Comparison of ENCODE assay signal across 8 cellular contexts in the genomic region with DNA sequence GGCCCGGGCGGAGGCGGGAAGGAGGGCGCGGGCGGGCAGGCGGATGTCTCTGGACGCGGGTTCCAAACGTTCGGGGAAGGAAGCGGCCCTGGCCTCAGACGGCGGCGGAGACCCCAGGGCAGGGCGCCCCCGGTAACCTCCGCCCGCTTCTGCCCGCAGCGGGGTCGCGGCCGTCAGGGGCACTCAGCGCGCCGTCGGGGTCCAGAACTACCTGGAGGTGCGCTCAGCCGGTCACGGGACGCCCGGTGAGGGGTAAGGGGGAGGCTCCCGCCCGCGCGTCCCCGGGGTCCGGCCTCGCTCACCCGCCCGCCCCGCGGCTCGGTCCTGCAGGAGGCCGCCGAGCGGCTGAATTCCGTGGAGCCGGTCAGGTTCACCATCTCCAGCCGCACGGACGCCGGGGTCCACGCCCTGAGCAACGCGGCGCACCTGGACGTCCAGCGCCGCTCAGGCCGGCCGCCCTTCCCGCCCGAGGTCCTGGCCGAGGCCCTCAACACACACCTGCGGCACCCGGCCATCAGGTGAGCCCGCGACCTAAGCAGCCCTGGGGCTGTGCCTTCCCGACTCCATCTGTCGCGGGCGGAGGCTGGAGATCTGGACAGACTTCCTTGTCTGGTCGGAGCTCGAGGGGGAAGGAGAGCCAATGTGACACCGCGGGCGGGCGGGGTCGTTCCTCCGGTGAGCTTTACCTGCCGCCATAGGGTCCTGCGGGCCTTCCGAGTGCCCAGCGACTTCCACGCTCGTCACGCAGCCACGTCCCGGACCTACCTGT. TPM values are rescaled to one million over a fixed set of nuclear protein-coding genes. Genes with fewer than 3 reads are reported as not detected.
DNase-seq lines count a peak whose midpoint lies in the region; ATAC-seq, FAIRE-seq and TF ChIP-seq lines count a peak whose summit lies in the region.

No MANE protein-coding gene starts in this region.

- no peaks in the 10 kb centered on the region for H3K9me2 ChIP-seq in Loucy (replicated peaks; ENCODE audit: low read depth, low read length)

- TF ChIP-seq EP300 in A549 (IDR thresholded peaks at IDR 0.05): no peak

- ATAC-seq in A549 (peak in 1 of 2 experiments; percentile 2; a peak in 3 of 6 replicates), GM18505 (IDR thresholded peaks at IDR 0.05; ENCODE audit: unreplicated experiment) (peak; percentile 1), left lobe of liver (peak; percentile 2), thoracic aorta (ENCODE audit: insufficient number of reproducible peaks, low FRiP score, low read depth) (no peak), sciatic nerve (no peak)

- WGBS in A549 (ENCODE audit: missing lambda C conversion rate): 46% methylated on average over 17 of the region's 91 CpGs

- DNase-seq in A549 (ENCODE audit: low read depth in 1 of 2, low spot score in 1 of 2) (no peak), brain microvascular endothelial cell (no peak), left lobe of liver (ENCODE audit: low spot score) (peak; percentile 66), thoracic aorta (ENCODE audit: low spot score) (no peak), sciatic nerve (ENCODE audit: low spot score) (no peak)
- no peak for DNase-seq in effector CD4-positive, alpha-beta T cell

- TF ChIP-seq POLR2A in A549 (IDR thresholded peaks at IDR 0.05; ENCODE audit: low read length): no peak
- TF ChIP-seq POLR2A in GM18505 (IDR thresholded peaks at IDR 0.05; ENCODE audit: borderline replicate concordance, extremely low read depth, insufficient read depth, insufficient read length): no peak

- H3K4me2 ChIP-seq in A549 (peak overlapping the region; percentile 96), Loucy (ENCODE audit: low read depth, low read length, poor library complexity, severe bottlenecking) (peak overlapping the region; percentile 87)

- H3K4me3 ChIP-seq in A549 (peak overlapping the region; percentile 91), Loucy (ENCODE audit: low read length, poor library complexity, severe bottlenecking) (peak overlapping the region; percentile 98), brain microvascular endothelial cell (ENCODE audit: low read depth, low read length) (peak overlapping the region; percentile 66), thoracic aorta (peak overlapping the region; percentile 88)

- CTCF ChIA-PET in A549 (lab: Yijun Ruan, JAX): interaction anchor here (0.7 kb wide), 1 partner anchor 23 kb away, joined by 3 read pairs; no protein-coding TSS in a partner anchor

- H2AFZ ChIP-seq in Loucy (ENCODE audit: low read length): peak overlapping the region; percentile 97

- H3K9me3 ChIP-seq in A549: no peaks in the 10 kb centered on the region
- no peaks in the 10 kb centered on the region for H3K9me3 ChIP-seq in Loucy (ENCODE audit: insufficient read depth, low read depth, low read length)
- no peaks in the 10 kb centered on the region for H3K9me3 ChIP-seq in thoracic aorta

- in situ Hi-C loops in brain microvascular endothelial cell (cut with HindIII; ENCODE audit: low pct_ligation_motif_present, low sequenced_read_pairs): no loop called here

- H3K27ac ChIP-seq in A549: peak overlapping the region; percentile 93 to 96
- peak overlapping the region; percentile 67 for H3K27ac ChIP-seq in brain microvascular endothelial cell
- H3K27ac ChIP-seq in thoracic aorta: peak overlapping the region; percentile 80 to 90

- H3F3A ChIP-seq in Loucy (ENCODE audit: low read depth): no peaks in the 10 kb centered on the region; the same call in 1 of the 2 replicates

- TF ChIP-seq CTCF in A549 (IDR thresholded peaks at IDR 0.05): no peak
- no peak for TF ChIP-seq CTCF in Loucy (conservative IDR thresholded peaks at IDR 0.05; ENCODE audit: low read length)
- TF ChIP-seq CTCF in brain microvascular endothelial cell (IDR thresholded peaks at IDR 0.05; ENCODE audit: low read depth, low read length, missing control alignments): no peak
- TF ChIP-seq CTCF in thoracic aorta (IDR thresholded peaks at IDR 0.05): no peak

- no peak for FAIRE-seq in A549 (lab: Jason Lieb, UNC)

- H4K20me1 ChIP-seq in Loucy (ENCODE audit: insufficient read depth, low read length, poor library complexity, severe bottlenecking): peaks cover 28% of the 10 kb centered on the region

- H3K4me1 ChIP-seq in A549 (peaks cover 41% of the 10 kb centered on the region), Loucy (ENCODE audit: insufficient read depth, low read length, poor library complexity, severe bottlenecking) (peaks cover 30% of the 10 kb centered on the region), thoracic aorta (ENCODE audit: control insufficient read depth in 1 of 2, low read depth in 2 of 2) (peaks cover 29 to 44% of the 10 kb centered on the region in 2 donors)

- POLR2A ChIA-PET in A549 (lab: Yijun Ruan, JAX): no interaction called here

- intact Hi-C loops in sciatic nerve (cut with DNase I): no loop called here

- H3K36me3 ChIP-seq in Loucy (ENCODE audit: insufficient read depth, low read length): peaks cover 26% of the 10 kb centered on the region; the same call in 1 of the 2 replicates
- H3K36me3 ChIP-seq in brain microvascular endothelial cell (replicated peaks): peaks cover 40% of the 10 kb centered on the region
- peaks cover 28% of the 10 kb centered on the region for H3K36me3 ChIP-seq in thoracic aorta

- H3K9ac ChIP-seq in Loucy (ENCODE audit: low read depth, low read length, poor library complexity, severe bottlenecking): peak overlapping the region; percentile 96

- no peaks in the 10 kb centered on the region for H3K27me3 ChIP-seq in Loucy (ENCODE audit: insufficient read depth, low read length, poor library complexity, severe bottlenecking)
- H3K27me3 ChIP-seq in brain microvascular endothelial cell (replicated peaks): no peaks in the 10 kb centered on the region
- H3K27me3 ChIP-seq in thoracic aorta (replicated peaks; ENCODE audit: insufficient read depth): no peaks in the 10 kb centered on the region

- H3K79me2 ChIP-seq in Loucy (ENCODE audit: insufficient read depth, low read length): peaks cover 43% of the 10 kb centered on the region

- TF ChIP-seq RAD21 in A549 (conservative IDR thresholded peaks at IDR 0.05 in 1 of 2, IDR thresholded peaks at IDR 0.05 in 1 of 2): no peak

TF ChIP-seq in A549, 52 proteins besides CTCF, POLR2A, EP300 and RAD21:
- TF ChIP-seq, protein P1, sequence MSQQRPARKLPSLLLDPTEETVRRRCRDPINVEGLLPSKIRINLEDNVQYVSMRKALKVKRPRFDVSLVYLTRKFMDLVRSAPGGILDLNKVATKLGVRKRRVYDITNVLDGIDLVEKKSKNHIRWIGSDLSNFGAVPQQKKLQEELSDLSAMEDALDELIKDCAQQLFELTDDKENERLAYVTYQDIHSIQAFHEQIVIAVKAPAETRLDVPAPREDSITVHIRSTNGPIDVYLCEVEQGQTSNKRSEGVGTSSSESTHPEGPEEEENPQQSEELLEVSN (IDR thresholded peaks at IDR 0.05; ENCODE audit: borderline replicate concordance, low read depth): 0 out of 2 replicates have a peak, but pooled peaks have one; percentile 5
- no peak for TF ChIP-seq TFCP2L1 (CRISPR knock-in tag; IDR thresholded peaks at IDR 0.05)

RNA-seq across cellular contexts. Expression of a gene that starts 0.5 kb away (rescaled TPM):
- polyA plus RNA-seq in A549 (2011; rRNA removed) (6.2 and 7.4 TPM in 2 replicates), A549 (2017; fragmentation: RNase III; extraction: RNeasy Plus Mini Kit Qiagen cat#74134 plus additional on column Dnase treatment) (14.1 to 15.0 TPM (median 14.6 TPM) in 3 replicates)
- polyA plus RNA-seq in A549 (2012; cell fraction: cytosol; rRNA removed): 27.6 and 39.0 TPM in 2 replicates
- 28.2 and 47.8 TPM in 2 replicates for polyA plus RNA-seq in A549 (2012; cell fraction: nucleus; rRNA removed)
- polyA minus RNA-seq in A549 (2011; rRNA and poly(A)+ RNA removed): 3.8 and 4.9 TPM in 2 replicates
- total RNA-seq in left lobe of liver (8.4 TPM), thoracic aorta (10 to 100 TPM; 22.1 to 22.6 TPM), sciatic nerve (11.3 TPM)

RNA-seq across cellular contexts. Expression of a gene that starts 1.2 kb away (rescaled TPM):
- polyA plus RNA-seq in A549 (2011; rRNA removed) (6.6 and 7.5 TPM in 2 replicates), A549 (2017; fragmentation: RNase III; extraction: RNeasy Plus Mini Kit Qiagen cat#74134 plus additional on column Dnase treatment) (19.7 to 24.2 TPM (median 24.2 TPM) in 3 replicates)
- polyA plus RNA-seq in A549 (2012; cell fraction: cytosol; rRNA removed): 18.9 and 22.4 TPM in 2 replicates
- 230 and 233 TPM in 2 replicates for polyA plus RNA-seq in A549 (2012; cell fraction: nucleus; rRNA removed)
- polyA minus RNA-seq in A549 (2011; rRNA and poly(A)+ RNA removed): 5.6 and 12.5 TPM in 2 replicates
- total RNA-seq in left lobe of liver (31.9 TPM), thoracic aorta (100 to 1,000 TPM in 1 of 2 donors, 10 to 100 TPM in 1; 41.6 to 121 TPM), sciatic nerve (74.7 TPM)

RNA-seq across cellular contexts. Expression of a gene that starts 15.5 kb away (rescaled TPM):
- 41.9 and 44.3 TPM in 2 replicates for polyA plus RNA-seq in A549 (2011; rRNA removed)
- 88.3 and 102 TPM in 2 replicates for polyA plus RNA-seq in A549 (2012; cell fraction: cytosol; rRNA removed)
- 344 and 409 TPM in 2 replicates for polyA plus RNA-seq in A549 (2012; cell fraction: nucleus; rRNA removed)
- 62.9 to 71.2 TPM (median 62.9 TPM) in 3 replicates for polyA plus RNA-seq in A549 (2017; fragmentation: RNase III; extraction: RNeasy Plus Mini Kit Qiagen cat#74134 plus additional on column Dnase treatment)
- 116 and 130 TPM in 2 replicates for polyA minus RNA-seq in A549 (2011; rRNA and poly(A)+ RNA removed)
- total RNA-seq in left lobe of liver: 42.4 TPM
- total RNA-seq in thoracic aorta: 100 to 1,000 TPM; 192 to 195 TPM
- total RNA-seq in sciatic nerve: 111 TPM

RNA-seq across cellular contexts. Expression of a gene that starts 15.7 kb away (rescaled TPM):
- 3.9 and 4.3 TPM in 2 replicates for polyA plus RNA-seq in A549 (2011; rRNA removed)
- 9.1 and 14.9 TPM in 2 replicates for polyA plus RNA-seq in A549 (2012; cell fraction: cytosol; rRNA removed)
- polyA plus RNA-seq in A549 (2012; cell fraction: nucleus; rRNA removed): 10.2 and 16.9 TPM in 2 replicates
- polyA plus RNA-seq in A549 (2017; fragmentation: RNase III; extraction: RNeasy Plus Mini Kit Qiagen cat#74134 plus additional on column Dnase treatment): 10.2 to 11.9 TPM (median 10.7 TPM) in 3 replicates
- 3.6 and 3.8 TPM in 2 replicates for polyA minus RNA-seq in A549 (2011; rRNA and poly(A)+ RNA removed)
- total RNA-seq in left lobe of liver: 40.0 TPM
- total RNA-seq in thoracic aorta: 10 to 100 TPM; 16.4 to 26.3 TPM
- 15.7 TPM for total RNA-seq in sciatic nerve

RNA-seq across cellular contexts. Expression of a gene that starts 22.1 kb away (rescaled TPM):
- polyA plus RNA-seq in A549 (2011; rRNA removed) (0.05 and 0.07 TPM in 2 replicates), A549 (2017; fragmentation: RNase III; extraction: RNeasy Plus Mini Kit Qiagen cat#74134 plus additional on column Dnase treatment) (0.14 to 0.24 TPM (median 0.15 TPM) in 3 replicates)
- 0.07 and 0.18 TPM in 2 replicates for polyA plus RNA-seq in A549 (2012; cell fraction: cytosol; rRNA removed)
- 1.5 and 1.8 TPM in 2 replicates for polyA plus RNA-seq in A549 (2012; cell fraction: nucleus; rRNA removed)
- 0.05 TPM in 1 of 2 replicates, not detected in the other for polyA minus RNA-seq in A549 (2011; rRNA and poly(A)+ RNA removed)
- total RNA-seq in left lobe of liver (0.30 TPM), thoracic aorta (under 1 TPM in 1 of 2 donors, not detected in 1; 0.14 TPM), sciatic nerve (0.49 TPM)

Comparison
In these comparisons a context has a peak if more than half of its experiments do, and no peak if none do; other contexts are left out.
1. ATAC-seq: peak in GM18505 (single experiment) and left lobe of liver (single experiment); none in thoracic aorta (single experiment) and sciatic nerve (single experiment).
2. Peak in every context shown above with its lines, with median percentiles within 50 percentile points of each other: H3K27ac ChIP-seq and H3K4me3 ChIP-seq.